7 cellular contexts compared by ENCODE assay signal in genomic region chr11:117515892-117516291, GRCh38.
"Had no signal": no experiment of that assay in that cellular context is flagged by ENCODE, and none has a peak within 500 bp of the region (broad histone marks: within the 10 kb centered on the region; RNA-seq: fewer than 3 reads in every experiment).

No MANE protein-coding gene starts in this region.

- H3K9me3 Mint-ChIP-seq: IgD-negative memory B cell had no signal

- H3K36me3 Mint-ChIP-seq: IgD-negative memory B cell had no signal

- ATAC-seq: HepG2, K562 had no signal

- H3K27ac Mint-ChIP-seq: IgD-negative memory B cell had no signal

- H3K4me3 ChIP-seq: K562 had no signal

- H3K4me1 Mint-ChIP-seq: IgD-negative memory B cell had no signal

- H3K27ac ChIP-seq: HL-60 had no signal

- DNase-seq: IMR-90, KBM-7, KG1 had no signal

- H3K4me3 Mint-ChIP-seq: IgD-negative memory B cell had no signal
